In the genomic region with DNA sequence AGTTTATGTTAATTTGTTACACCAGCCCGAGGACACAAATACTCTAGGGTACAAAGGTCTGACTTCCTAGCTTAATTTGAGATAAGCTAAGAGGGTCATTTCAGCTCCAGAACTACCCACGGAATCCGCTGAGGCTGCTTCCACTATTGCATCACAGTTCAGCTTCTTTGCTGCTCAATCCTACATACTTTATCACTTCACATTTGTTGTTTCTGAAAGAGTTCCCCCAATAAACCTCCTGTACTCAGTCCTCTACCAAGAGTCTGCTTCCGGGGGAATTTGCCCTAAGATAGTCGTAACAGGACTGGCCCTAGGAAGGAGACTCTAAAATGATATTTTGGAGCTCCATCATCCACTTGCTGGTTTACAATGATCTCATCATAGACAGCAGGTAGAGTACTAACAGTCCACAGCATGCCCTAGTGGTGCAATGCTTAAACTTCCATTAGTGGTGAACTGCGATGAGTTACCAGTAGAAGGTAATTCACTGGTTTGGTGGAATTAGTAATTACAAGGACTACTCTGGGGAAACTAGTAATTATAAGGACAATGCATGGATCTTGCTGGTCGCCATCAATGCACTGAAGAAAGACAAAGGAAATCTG, we compare ENCODE assay signal across 1 cellular context.
TF ChIP-seq lines count a peak whose summit lies in the region.

No MANE protein-coding gene starts in this region.

TF ChIP-seq in SK-N-SH treated with all-trans-retinoic acid at 6 μM for 48 hours, 23 proteins besides CTCF, POLR2A, EP300 and RAD21 (continued from another document):
- TF ChIP-seq, protein P1, sequence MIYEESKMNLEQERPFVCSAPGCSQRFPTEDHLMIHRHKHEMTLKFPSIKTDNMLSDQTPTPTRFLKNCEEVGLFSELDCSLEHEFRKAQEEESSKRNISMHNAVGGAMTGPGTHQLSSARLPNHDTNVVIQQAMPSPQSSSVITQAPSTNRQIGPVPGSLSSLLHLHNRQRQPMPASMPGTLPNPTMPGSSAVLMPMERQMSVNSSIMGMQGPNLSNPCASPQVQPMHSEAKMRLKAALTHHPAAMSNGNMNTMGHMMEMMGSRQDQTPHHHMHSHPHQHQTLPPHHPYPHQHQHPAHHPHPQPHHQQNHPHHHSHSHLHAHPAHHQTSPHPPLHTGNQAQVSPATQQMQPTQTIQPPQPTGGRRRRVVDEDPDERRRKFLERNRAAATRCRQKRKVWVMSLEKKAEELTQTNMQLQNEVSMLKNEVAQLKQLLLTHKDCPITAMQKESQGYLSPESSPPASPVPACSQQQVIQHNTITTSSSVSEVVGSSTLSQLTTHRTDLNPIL (CRISPR knock-in tag; IDR thresholded peaks at IDR 0.05; ENCODE audit: low read depth): no peak
- TF ChIP-seq ISL1 (CRISPR knock-in tag; IDR thresholded peaks at IDR 0.05) (no peak), GLIS3 (CRISPR knock-in tag; IDR thresholded peaks at IDR 0.05) (no peak), TOX (CRISPR knock-in tag; IDR thresholded peaks at IDR 0.05; ENCODE audit: borderline replicate concordance) (no peak), CSDC2 (CRISPR knock-in tag; IDR thresholded peaks at IDR 0.05) (no peak), ZNF70 (CRISPR knock-in tag; IDR thresholded peaks at IDR 0.05) (no peak), TCF4 (CRISPR knock-in tag; IDR thresholded peaks at IDR 0.05; ENCODE audit: borderline replicate concordance) (no peak), ZFP3 (CRISPR knock-in tag; IDR thresholded peaks at IDR 0.05) (no peak), OSR1 (CRISPR knock-in tag; IDR thresholded peaks at IDR 0.05) (no peak)
- TF ChIP-seq, protein P2, sequence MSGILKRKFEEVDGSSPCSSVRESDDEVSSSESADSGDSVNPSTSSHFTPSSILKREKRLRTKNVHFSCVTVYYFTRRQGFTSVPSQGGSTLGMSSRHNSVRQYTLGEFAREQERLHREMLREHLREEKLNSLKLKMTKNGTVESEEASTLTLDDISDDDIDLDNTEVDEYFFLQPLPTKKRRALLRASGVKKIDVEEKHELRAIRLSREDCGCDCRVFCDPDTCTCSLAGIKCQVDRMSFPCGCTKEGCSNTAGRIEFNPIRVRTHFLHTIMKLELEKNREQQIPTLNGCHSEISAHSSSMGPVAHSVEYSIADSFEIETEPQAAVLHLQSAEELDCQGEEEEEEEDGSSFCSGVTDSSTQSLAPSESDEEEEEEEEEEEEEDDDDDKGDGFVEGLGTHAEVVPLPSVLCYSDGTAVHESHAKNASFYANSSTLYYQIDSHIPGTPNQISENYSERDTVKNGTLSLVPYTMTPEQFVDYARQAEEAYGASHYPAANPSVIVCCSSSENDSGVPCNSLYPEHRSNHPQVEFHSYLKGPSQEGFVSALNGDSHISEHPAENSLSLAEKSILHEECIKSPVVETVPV (CRISPR knock-in tag; IDR thresholded peaks at IDR 0.05): no peak
- TF ChIP-seq, protein P3, sequence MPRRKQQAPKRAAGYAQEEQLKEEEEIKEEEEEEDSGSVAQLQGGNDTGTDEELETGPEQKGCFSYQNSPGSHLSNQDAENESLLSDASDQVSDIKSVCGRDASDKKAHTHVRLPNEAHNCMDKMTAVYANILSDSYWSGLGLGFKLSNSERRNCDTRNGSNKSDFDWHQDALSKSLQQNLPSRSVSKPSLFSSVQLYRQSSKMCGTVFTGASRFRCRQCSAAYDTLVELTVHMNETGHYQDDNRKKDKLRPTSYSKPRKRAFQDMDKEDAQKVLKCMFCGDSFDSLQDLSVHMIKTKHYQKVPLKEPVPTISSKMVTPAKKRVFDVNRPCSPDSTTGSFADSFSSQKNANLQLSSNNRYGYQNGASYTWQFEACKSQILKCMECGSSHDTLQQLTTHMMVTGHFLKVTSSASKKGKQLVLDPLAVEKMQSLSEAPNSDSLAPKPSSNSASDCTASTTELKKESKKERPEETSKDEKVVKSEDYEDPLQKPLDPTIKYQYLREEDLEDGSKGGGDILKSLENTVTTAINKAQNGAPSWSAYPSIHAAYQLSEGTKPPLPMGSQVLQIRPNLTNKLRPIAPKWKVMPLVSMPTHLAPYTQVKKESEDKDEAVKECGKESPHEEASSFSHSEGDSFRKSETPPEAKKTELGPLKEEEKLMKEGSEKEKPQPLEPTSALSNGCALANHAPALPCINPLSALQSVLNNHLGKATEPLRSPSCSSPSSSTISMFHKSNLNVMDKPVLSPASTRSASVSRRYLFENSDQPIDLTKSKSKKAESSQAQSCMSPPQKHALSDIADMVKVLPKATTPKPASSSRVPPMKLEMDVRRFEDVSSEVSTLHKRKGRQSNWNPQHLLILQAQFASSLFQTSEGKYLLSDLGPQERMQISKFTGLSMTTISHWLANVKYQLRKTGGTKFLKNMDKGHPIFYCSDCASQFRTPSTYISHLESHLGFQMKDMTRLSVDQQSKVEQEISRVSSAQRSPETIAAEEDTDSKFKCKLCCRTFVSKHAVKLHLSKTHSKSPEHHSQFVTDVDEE (CRISPR knock-in tag; IDR thresholded peaks at IDR 0.05): no peak
TF ChIP-seq in SK-N-SH treated with all-trans-retinoic acid at 6 μM for 48 hours: peak in this region for 0.
